8 cellular contexts compared by ENCODE assay signal in genomic region chrX:11757397-11757728, GRCh38. TPM values are rescaled to one million over a fixed set of nuclear protein-coding genes. Genes with fewer than 3 reads are reported as not detected.
DNase-seq lines count a peak whose midpoint lies in the region; ATAC-seq and TF ChIP-seq lines count a peak whose summit lies in the region.

No MANE protein-coding gene starts in this region.

- peak overlapping the region; percentile 78 for H3K27ac ChIP-seq in C4-2B
- H3K27ac ChIP-seq in HUES6 (ENCODE audit: low read depth, low read length) = 0 out of 2 replicates have a peak overlapping the region, but pooled peaks have one; percentile 43

- no peaks in the 10 kb centered on the region for H3K27me3 Mint-ChIP-seq in chondrocyte (ENCODE audit: low read depth)
- no peaks in the 10 kb centered on the region for H3K27me3 Mint-ChIP-seq in naive thymus-derived CD8-positive, alpha-beta T cell

- H3K9me3 Mint-ChIP-seq in chondrocyte (ENCODE audit: low read depth) = peaks cover 11% of the 10 kb centered on the region
- peaks cover 0 to 14% (median 0%) of the 10 kb centered on the region in 9 donors for H3K9me3 Mint-ChIP-seq in naive thymus-derived CD8-positive, alpha-beta T cell

- peak overlapping the region; percentile 62 for H3K4me3 ChIP-seq in HUES6 (ENCODE audit: low read depth, low read length)

- peaks cover 17% of the 10 kb centered on the region for H3K36me3 ChIP-seq in HUES6 (ENCODE audit: control insufficient read depth, insufficient read depth, low read length)

- peaks cover 14% of the 10 kb centered on the region for H3K4me1 Mint-ChIP-seq in chondrocyte (ENCODE audit: low read depth)
- peaks cover 7 to 16% (median 12%) of the 10 kb centered on the region in 4 donors for H3K4me1 Mint-ChIP-seq in naive thymus-derived CD8-positive, alpha-beta T cell

- TF ChIP-seq CTCF in C4-2B (conservative IDR thresholded peaks at IDR 0.05) (no peak), chondrocyte (IDR thresholded peaks at IDR 0.05) (no peak), GM10266 (IDR thresholded peaks at IDR 0.05; ENCODE audit: control insufficient read depth, insufficient read depth, low read depth, missing control alignments) (no peak)

- DNase-seq in chondrocyte (ENCODE audit: low spot score) (no peak), DMS153 (lab: John Stamatoyannopoulos, UW) (no peak), GM10266 (ENCODE audit: extremely low spot score) (no peak), HuH-7.5 (ENCODE audit: low spot score) (no peak)
- DNase-seq in naive thymus-derived CD8-positive, alpha-beta T cell = peak in 2 of 10 donors; percentile 21 to 59

- H3K36me3 Mint-ChIP-seq in chondrocyte (ENCODE audit: low read depth) = peaks cover 5% of the 10 kb centered on the region
- peaks cover 13 to 16% (median 16%) of the 10 kb centered on the region in 3 donors for H3K36me3 Mint-ChIP-seq in naive thymus-derived CD8-positive, alpha-beta T cell

- POLR2A ChIA-PET in naive thymus-derived CD8-positive, alpha-beta T cell (lab: Charles Lee) = interaction anchor here (2.5 to 2.9 kb wide), 2 partner anchors 9 to 13 kb away, joined by 25 to 29 read pairs; no protein-coding TSS in a partner anchor

- no peaks in the 10 kb centered on the region for H3K9me3 ChIP-seq in HUES6 (ENCODE audit: control insufficient read depth, insufficient read depth, low read depth, low read length)

- H3K27me3 ChIP-seq in HUES6 (ENCODE audit: control insufficient read depth, insufficient read depth, low read length) = peaks cover 27% of the 10 kb centered on the region

- ATAC-seq in naive thymus-derived CD8-positive, alpha-beta T cell = no peak
- ATAC-seq in GM21576 (IDR thresholded peaks at IDR 0.05; ENCODE audit: unreplicated experiment) = no peak

- H3K4me1 ChIP-seq in HUES6 (ENCODE audit: control insufficient read depth, insufficient read depth, low read length) = peaks cover 15% of the 10 kb centered on the region; the same call in 1 of the 2 replicates

- peak overlapping the region; percentile 57 for H3K4me3 Mint-ChIP-seq in chondrocyte (ENCODE audit: unreplicated experiment)
- peak overlapping the region; percentile 47 to 90 (median 64) for H3K4me3 Mint-ChIP-seq in naive thymus-derived CD8-positive, alpha-beta T cell

- no peak overlapping the region for H3K27ac Mint-ChIP-seq in chondrocyte (ENCODE audit: unreplicated experiment)
- peak overlapping the region in 7 of 10 donors; percentile 4 to 83 (median 46) for H3K27ac Mint-ChIP-seq in naive thymus-derived CD8-positive, alpha-beta T cell

- peak overlapping the region; percentile 81 for H3K9ac ChIP-seq in HUES6 (ENCODE audit: low read length)

RNA-seq across cellular contexts. Expression of gene MSL3, which starts 0.7 kb away (rescaled TPM):
- 22.0 to 25.2 TPM (median 24.2 TPM) in 3 replicates for total RNA-seq in chondrocyte
- 100 to 1,000 TPM; 175 to 184 TPM for total RNA-seq in naive thymus-derived CD8-positive, alpha-beta T cell
- polyA plus RNA-seq in naive thymus-derived CD8-positive, alpha-beta T cell = 100 to 1,000 TPM in 1 of 3 donors, 10 to 100 TPM in 2; 88.1 to 113 (median 92.5) TPM
